28 cellular contexts compared by ENCODE assay signal in the genomic region with DNA sequence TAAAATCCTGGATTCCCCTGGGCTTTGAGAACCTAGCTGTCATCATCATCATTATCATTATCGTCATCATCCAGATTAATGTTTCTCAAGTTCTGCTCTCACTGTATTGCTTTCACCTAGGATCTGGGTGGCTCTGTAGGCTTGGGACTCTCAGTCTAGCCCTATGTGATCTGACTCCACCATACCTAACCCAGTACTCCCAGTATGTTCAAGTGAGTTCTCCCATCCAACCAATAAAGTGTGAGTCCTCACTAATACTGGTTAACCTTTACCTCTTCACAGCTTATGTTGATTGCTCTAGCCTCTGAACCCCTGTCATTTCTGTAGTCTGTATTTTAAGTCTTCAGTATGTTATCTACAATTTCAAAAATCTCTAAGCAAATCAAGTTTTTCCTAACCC.
"Had no signal": no experiment of that assay in that cellular context is flagged by ENCODE, and none has a peak within 500 bp of the region (broad histone marks: within the 10 kb centered on the region; RNA-seq: fewer than 3 reads in every experiment).

No MANE protein-coding gene starts in this region.

- H3K36me3 ChIP-seq: left lung, pancreas, prostate gland, transverse colon, vagina had no signal

- H3K27me3 ChIP-seq: left lung, pancreas, stomach, testis, thyroid gland, transverse colon, upper lobe of left lung, vagina had no signal

- DNase-seq: hypothalamus; immature natural killer cell; kidney; left colon; left lung; naive thymus-derived CD4-positive, alpha-beta T cell; nucleus accumbens; pancreas; posterior cingulate gyrus; retina; right cardiac atrium; stimulated activated CD4-positive, alpha-beta T cell treated with anti-CD3 and anti-CD28 coated beads, Interleukin-12 subunit alpha, Interleukin-12 subunit beta, amount 100 ng/mL, for 4 hours; stimulated activated CD4-positive, alpha-beta T cell treated with anti-CD3 and anti-CD28 coated beads, Interleukin-15, amount 100 ng/mL, for 24 hours; stimulated activated CD4-positive, alpha-beta T cell treated with anti-CD3 and anti-CD28 coated beads, Interleukin-2, amount 100 ng/mL, for 24 hours; stimulated activated CD4-positive, alpha-beta T cell treated with anti-CD3 and anti-CD28 coated beads, Interleukin-4, amount 100 ng/mL, for 1 hour; stimulated activated naive B cell treated with anti-CD40 and anti-IgM and Interleukin-4, amounts not matched to agents 10 μg/mL and 1 μg/mL and 100 μg/mL, for 72 hours; stimulated activated naive CD8-positive, alpha-beta T cell treated with anti-CD3 and anti-CD28 coated beads, Interleukin-15, Interleukin-2, amounts not matched to agents 100 U/mL and 50 U/mL, for 24 hours; stomach; testis; thyroid gland; transverse colon; upper lobe of left lung had no signal

- FAIRE-seq: islet of Langerhans, kidney, pancreas had no signal

- H3K9me3 ChIP-seq: left lung, pancreas, prostate gland, stomach, testis, thyroid gland, transverse colon, upper lobe of left lung, vagina had no signal

- H3K27ac ChIP-seq: left lung, pancreas, prostate gland, skin epidermis, stomach, testis, thyroid gland, transverse colon, upper lobe of left lung, vagina had no signal

- H3K4me1 ChIP-seq: left lung, pancreas, prostate gland, stomach, testis, thyroid gland, transverse colon, upper lobe of left lung, vagina had no signal

- ATAC-seq: left colon; left lung; naive thymus-derived CD4-positive, alpha-beta T cell; pancreas; right cardiac atrium; sciatic nerve; stimulated activated naive B cell treated with anti-CD40 and anti-IgM and Interleukin-4, amounts not matched to agents 10 μg/mL and 1 μg/mL and 100 μg/mL, for 72 hours; stimulated activated naive CD8-positive, alpha-beta T cell treated with anti-CD3 and anti-CD28 coated beads, Interleukin-15, Interleukin-2, amounts not matched to agents 100 U/mL and 50 U/mL, for 24 hours had no signal

- H3K4me3 ChIP-seq: left lung, lung, pancreas, prostate gland, skin epidermis, stomach, testis, thyroid gland, transverse colon, upper lobe of left lung, vagina had no signal
